ENCODE assay signal across 8 cellular contexts in genomic region chr9:20552874-20553624, GRCh38.
DNase-seq lines count a peak whose midpoint lies in the region; ATAC-seq and TF ChIP-seq lines count a peak whose summit lies in the region.

No MANE protein-coding gene starts in this region.

- H3K9me3 ChIP-seq in AG04450 (ENCODE audit: control insufficient read depth, insufficient read depth, low read length), result no peaks in the 10 kb centered on the region

- no peak overlapping the region for H3K4me3 ChIP-seq in AG04450 (ENCODE audit: low read depth, low read length)
- H3K4me3 ChIP-seq in foreskin fibroblast (ENCODE audit: low read depth in 1 of 2, low read length in 2 of 2), result no peak overlapping the region

- H3K27ac ChIP-seq in AG04450 (ENCODE audit: low read depth, low read length), result no peak overlapping the region

- in situ Hi-C loops in G401 (cut with HindIII; ENCODE audit: low sequenced_read_pairs), result no loop called here

- DNase-seq in AG04450 (ENCODE audit: low read depth, low spot score) (no peak), foreskin fibroblast (peak in 1 of 2 donors; percentile 40), SW480 (ENCODE audit: low spot score) (no peak), G401 (ENCODE audit: low spot score) (no peak), NCI-H526 treated with DMSO at 0.1 percent for 48 hours (lab: John Stamatoyannopoulos, UW) (no peak)

- H3K27me3 ChIP-seq in AG04450 (ENCODE audit: control insufficient read depth, insufficient read depth, low read length), result no peaks in the 10 kb centered on the region

- CTCF ChIA-PET in AG04450 (lab: Charles Lee), result interaction anchor here (0.5 to 2.3 kb wide), 7 partner anchors 20 to 645 kb away, joined by 3 to 9 read pairs (median 3); no protein-coding TSS in a partner anchor

- ATAC-seq in GM19351 (IDR thresholded peaks at IDR 0.05; ENCODE audit: unreplicated experiment) (peak; percentile 46), GM18873 (IDR thresholded peaks at IDR 0.05; ENCODE audit: low FRiP score, unreplicated experiment) (no peak)

- TF ChIP-seq CTCF in AG04450 (IDR thresholded peaks at IDR 0.05; ENCODE audit: low read depth, low read length), result peak; percentile 27
- TF ChIP-seq CTCF in foreskin fibroblast (IDR thresholded peaks at IDR 0.05; ENCODE audit: low read depth, low read length), result peak; percentile 22

- POLR2A ChIA-PET in AG04450 (lab: Yijun Ruan, JAX), result no interaction called here

TF ChIP-seq in PFSK-1, 5 proteins besides CTCF, POLR2A, EP300 and RAD21:
- no peak for TF ChIP-seq FOXP2 (optimal IDR thresholded peaks at IDR 0.05; ENCODE audit: borderline replicate concordance, extremely low read depth, extremely low read length, insufficient read depth)
- TF ChIP-seq TAF1 (IDR thresholded peaks at IDR 0.05; ENCODE audit: borderline replicate concordance, insufficient read depth, low read length), result no peak
- TF ChIP-seq REST (IDR thresholded peaks at IDR 0.05; ENCODE audit: insufficient read depth in 1 of 2, low read depth in 2 of 2, low read length in 2 of 2), result no peak
- TF ChIP-seq POLR2AphosphoS5 (IDR thresholded peaks at IDR 0.05; ENCODE audit: low read depth, low read length), result no peak
- 0 out of 2 replicates have a peak, but pooled peaks have one; percentile 48 for TF ChIP-seq SIN3A (IDR thresholded peaks at IDR 0.05; ENCODE audit: borderline replicate concordance, insufficient read depth, low read length)
TF ChIP-seq in PFSK-1: peak in this region for 1.
